2 cellular contexts compared by ENCODE assay signal in genomic region chr14:24001677-24002076, GRCh38. TPM values are rescaled to one million over a fixed set of nuclear protein-coding genes. Genes with fewer than 3 reads are reported as not detected.
"Had no signal": no experiment of that assay in that cellular context is flagged by ENCODE, and none has a peak within 500 bp of the region (broad histone marks: within the 10 kb centered on the region; RNA-seq: fewer than 3 reads in every experiment).

No MANE protein-coding gene starts in this region.

RNA-seq across cellular contexts. Expression of gene CARMIL3, which starts 50.1 kb away (rescaled TPM):
- total RNA-seq: endothelial cell of umbilical vein had no signal
- polyA plus RNA-seq: hepatocyte had no signal
